Comparison of ENCODE assay signal across 26 cellular contexts in genomic region chr1:67324068-67324467, GRCh38. TPM values are rescaled to one million over a fixed set of nuclear protein-coding genes. Genes with fewer than 3 reads are reported as not detected.
DNase-seq lines count a peak whose midpoint lies in the region; ATAC-seq, FAIRE-seq and TF ChIP-seq lines count a peak whose summit lies in the region.
"Had no signal": no experiment of that assay in that cellular context is flagged by ENCODE, and none has a peak within 500 bp of the region (broad histone marks: within the 10 kb centered on the region; RNA-seq: fewer than 3 reads in every experiment).

No MANE protein-coding gene starts in this region.

- H3K9me3 ChIP-seq in HepG2 (ENCODE audit: low read length) (no peaks in the 10 kb centered on the region), right lobe of liver (no peaks in the 10 kb centered on the region), K562 (replicated peaks; ENCODE audit: control insufficient read depth, insufficient read depth, low read depth, low read length) (no peaks in the 10 kb centered on the region)
- H3K9me3 ChIP-seq: BE2C had no signal

- TF ChIP-seq RAD21 in HepG2 (CRISPR knock-in tag; IDR thresholded peaks at IDR 0.05), result no peak
- TF ChIP-seq RAD21 in K562 (CRISPR knock-in tag; conservative IDR thresholded peaks at IDR 0.05 in 1 of 2, IDR thresholded peaks at IDR 0.05 in 1 of 2), result no peak

- no peak for ATAC-seq in HepG2
- no peak for ATAC-seq in right lobe of liver
- no peak for ATAC-seq in K562
- ATAC-seq: GM12878 had no signal

- no peaks in the 10 kb centered on the region for H3K9me1 ChIP-seq in K562 (ENCODE audit: control insufficient read depth, insufficient read depth, low read length)

- no peak for TF ChIP-seq CTCF in HepG2 (CRISPR knock-in tag; IDR thresholded peaks at IDR 0.05)
- TF ChIP-seq CTCF in right lobe of liver (IDR thresholded peaks at IDR 0.05), result no peak
- TF ChIP-seq CTCF in K562 (IDR thresholded peaks at IDR 0.05 in 2 of 3, conservative IDR thresholded peaks at IDR 0.05 in 1 of 3; ENCODE audit: insufficient read depth in 2 of 3, low read depth in 1 of 3, low read length in 3 of 3), result no peak

- H2AFZ ChIP-seq in HepG2 (ENCODE audit: low read length) (no peak overlapping the region), K562 (ENCODE audit: low read depth, low read length) (no peak overlapping the region)

- no peaks in the 10 kb centered on the region for H4K20me1 ChIP-seq in HepG2 (ENCODE audit: insufficient read depth, low read length)
- no peaks in the 10 kb centered on the region for H4K20me1 ChIP-seq in K562 (replicated peaks; ENCODE audit: control insufficient read depth, insufficient read depth, low read length)

- H3K27ac ChIP-seq in HepG2 (ENCODE audit: extremely low read length, insufficient read depth, low read length) (no peak overlapping the region), right lobe of liver (no peak overlapping the region), K562 (ENCODE audit: extremely low read depth, low read depth, low read length) (no peak overlapping the region)
- H3K27ac ChIP-seq: BLaER1 had no signal

- intact Hi-C loops in HepG2 (cut with micrococcal nuclease; ENCODE audit: unreplicated experiment), result no loop called here
- intact Hi-C loops in right lobe of liver (cut with DNase I), result no loop called here
- intact Hi-C loops in K562 (cut with micrococcal nuclease), result no loop called here

- in situ Hi-C loops in HepG2 (cut with HindIII; ENCODE audit: extremely low pct_ligation_motif_present, low pct_unique_long_range_greater_than_20kb) (no loop called here), K562 (cut with MboI) (no loop called here)

- H3K4me2 ChIP-seq in HepG2 (ENCODE audit: low read depth, low read length) (no peak overlapping the region), K562 (ENCODE audit: insufficient read depth, low read length) (no peak overlapping the region)
- H3K4me2 ChIP-seq: BLaER1 had no signal

- H3K9ac ChIP-seq in HepG2 (ENCODE audit: insufficient read depth, low read depth, low read length) (no peak overlapping the region), K562 (ENCODE audit: insufficient read depth in 1 of 2, low read depth in 2 of 2, low read length in 2 of 2) (no peak overlapping the region)
- H3K9ac ChIP-seq: BLaER1 had no signal

- no peak for FAIRE-seq in HepG2 (lab: Jason Lieb, UNC)
- FAIRE-seq in K562 (lab: Jason Lieb, UNC), result no peak
- FAIRE-seq: A204.1 had no signal

- H3K4me3 ChIP-seq in HepG2 (replicated peaks in 1 of 3; ENCODE audit: insufficient read depth in 1 of 3, low read depth in 2 of 3, low read length in 3 of 3) (no peak overlapping the region), right lobe of liver (no peak overlapping the region), K562 (no peak overlapping the region)
- H3K4me3 ChIP-seq: BLaER1, GM12878 had no signal

- H3K36me3 ChIP-seq in HepG2 (replicated peaks in 1 of 2; ENCODE audit: control insufficient read depth in 1 of 2, insufficient read depth in 2 of 2, low read length in 2 of 2) (no peaks in the 10 kb centered on the region), right lobe of liver (no peaks in the 10 kb centered on the region), K562 (ENCODE audit: control insufficient read depth, insufficient read depth, low read length) (peaks cover 4% of the 10 kb centered on the region; the same call in 1 of the 3 replicates)
- H3K36me3 ChIP-seq: BE2C had no signal

- H3K27me3 ChIP-seq in HepG2 (ENCODE audit: control insufficient read depth in 1 of 2, insufficient read depth in 2 of 2, low read length in 2 of 2), result peaks cover 0 to 4% of the 10 kb centered on the region in 2 experiments; a peak in 1 of 5 replicates
- no peaks in the 10 kb centered on the region for H3K27me3 ChIP-seq in right lobe of liver
- no peaks in the 10 kb centered on the region for H3K27me3 ChIP-seq in K562 (ENCODE audit: control insufficient read depth in 2 of 2, insufficient read depth in 2 of 2, low read length in 2 of 2)
- H3K27me3 ChIP-seq: BE2C, BLaER1 had no signal

- H3K4me1 ChIP-seq in HepG2 (ENCODE audit: insufficient read depth, low read length), result no peaks in the 10 kb centered on the region
- H3K4me1 ChIP-seq in right lobe of liver, result no peaks in the 10 kb centered on the region
- H3K4me1 ChIP-seq in K562 (replicated peaks in 1 of 2; ENCODE audit: control insufficient read depth in 2 of 2, insufficient read depth in 2 of 2, low read length in 2 of 2), result no peaks in the 10 kb centered on the region
- H3K4me1 ChIP-seq: BE2C had no signal

- H3K79me2 ChIP-seq in HepG2 (ENCODE audit: insufficient read depth, low read length) (no peaks in the 10 kb centered on the region), K562 (ENCODE audit: control insufficient read depth, insufficient read depth, low read length) (no peaks in the 10 kb centered on the region)

- TF ChIP-seq POLR2A in HepG2 (IDR thresholded peaks at IDR 0.05; ENCODE audit: insufficient read depth in 1 of 2, low read depth in 2 of 2, low read length in 2 of 2) (no peak), right lobe of liver (IDR thresholded peaks at IDR 0.05) (no peak), K562 (conservative IDR thresholded peaks at IDR 0.05) (no peak)

- WGBS in HepG2 (ENCODE audit: low lambda C conversion rate), result 40% methylated on average over 8 of the region's 8 CpGs
- 68% methylated on average over 8 of the region's 8 CpGs for WGBS in right lobe of liver (ENCODE audit: insufficient coverage, low coverage, low lambda C conversion rate, missing lambda C conversion rate)
- 37% methylated on average over 6 of the region's 8 CpGs for WGBS in K562 (ENCODE audit: insufficient coverage, low coverage, missing lambda C conversion rate)

- POLR2A ChIA-PET in HepG2 (lab: Yijun Ruan, JAX), result no interaction called here
- POLR2A ChIA-PET in K562 (lab: Yijun Ruan, JAX), result no interaction called here

- no TSS peak for BruUV-seq in HepG2 (replicated peaks; lab: Mats Ljungman, UMichigan)
- BruUV-seq in K562 (replicated peaks; lab: Mats Ljungman, UMichigan), result no TSS peak

- DNase-seq in HepG2 (ENCODE audit: low spot score), result no peak
- no peak for DNase-seq in right lobe of liver
- DNase-seq in K562 (ENCODE audit: extremely low read depth in 1 of 4, low spot score in 3 of 4), result no peak
- DNase-seq in stimulated activated CD4-positive, alpha-beta T cell treated with anti-CD3 and anti-CD28 coated beads, Interleukin-15, amount 100 ng/mL, for 24 hours, result no peak
- no peak for DNase-seq in NCI-H446 (lab: John Stamatoyannopoulos, UW)
- DNase-seq: 8988T; ACHN; BE2C; C1 segment of cervical spinal cord; CD4-positive, alpha-beta memory T cell; CD4-positive, CD25-positive, alpha-beta regulatory T cell; CD8-positive, alpha-beta memory T cell; COR-L47; DMS 273 treated with DMSO at 0.1 percent for 48 hours; DMS153; DMS53; DMS79; DND-41; EL; GDM1 had no signal

- CTCF ChIA-PET in HepG2 (lab: Yijun Ruan, JAX; ENCODE audit: low intra/inter-chr PET ratio, low total read pairs), result no interaction called here
- CTCF ChIA-PET in K562 (lab: Yijun Ruan, JAX; ENCODE audit: low intra/inter-chr PET ratio), result no interaction called here

- TF ChIP-seq EP300 in HepG2 (IDR thresholded peaks at IDR 0.05; ENCODE audit: low read depth in 2 of 2, low read length in 2 of 2) (no peak), HepG2 (CRISPR knock-in tag; IDR thresholded peaks at IDR 0.05; ENCODE audit: borderline replicate concordance) (no peak), K562 (IDR thresholded peaks at IDR 0.05; ENCODE audit: low read length) (no peak)

RNA-seq across cellular contexts. Expression of gene IL12RB2, which starts 16.4 kb away (rescaled TPM):
- total RNA-seq in HepG2 (2016; rRNA removed; fragmentation: Illumina TruSeq; extraction: Trizol) (not detected in 2 replicates), right lobe of liver (1 to 10 TPM in 1 of 6 experiments, under 1 TPM in 5; 0.12 to 1.3 (median 0.31) TPM), K562 (2014; rRNA removed) (0.73 and 1.5 TPM in 2 replicates), K562 (2014; rRNA removed; fragmentation: Illumina TruSeq; extraction: Trizol) (2.9 and 3.3 TPM in 2 replicates), K562 (2015; rRNA removed; fragmentation: Illumina TruSeq; extraction: Trizol) (3.3 and 3.8 TPM in 2 replicates), K562 (2021) (1.9 and 2.5 TPM in 2 replicates)
- not detected in 2 replicates for total RNA-seq in HepG2 (2016; cell fraction: cytosol; rRNA removed; fragmentation: Illumina TruSeq; extraction: Trizol; ENCODE audit: low read depth)
- total RNA-seq in HepG2 (2016; cell fraction: insoluble cytoplasmic fraction; rRNA removed; fragmentation: Illumina TruSeq; extraction: Trizol), result not detected in 2 replicates
- total RNA-seq in HepG2 (2016; cell fraction: membrane; rRNA removed; fragmentation: Illumina TruSeq; extraction: Trizol), result not detected in 2 replicates
- total RNA-seq in HepG2 (2016; cell fraction: nucleus; rRNA removed; fragmentation: Illumina TruSeq; extraction: Trizol), result not detected in 2 replicates
- polyA plus RNA-seq in HepG2 (2011; rRNA removed) (not detected in 2 replicates), K562 (2011; rRNA removed) (0.39 and 5.4 TPM in 2 replicates), K562 (2014; fragmentation: Illumina TruSeq; extraction: Trizol) (2.3 and 2.6 TPM in 2 replicates), K562 (2014; fragmentation: Nextera tagmentation; extraction: Ambion mirVana) (1 to 10 TPM in 1 of 2 experiments, under 1 TPM in 1; 0.45 to 1.1 TPM), K562 (2014; rRNA removed) (2.3 and 2.8 TPM in 2 replicates)
- polyA plus RNA-seq in HepG2 (2011; cell fraction: cytosol; rRNA removed), result not detected in 2 replicates
- not detected in 2 replicates for polyA plus RNA-seq in HepG2 (2011; cell fraction: nucleus; rRNA removed)
- 0.04 and 0.08 TPM in 2 replicates for polyA plus RNA-seq in HepG2 (2012)
- not detected in 2 replicates for polyA plus RNA-seq in HepG2 (2016; cell fraction: cytosol; fragmentation: Illumina TruSeq; extraction: Trizol; ENCODE audit: low read depth)
- not detected in 2 replicates for polyA plus RNA-seq in HepG2 (2016; cell fraction: insoluble cytoplasmic fraction; fragmentation: Illumina TruSeq; extraction: Trizol; ENCODE audit: low read depth)
- polyA plus RNA-seq in HepG2 (2016; cell fraction: membrane; fragmentation: Illumina TruSeq; extraction: Trizol; ENCODE audit: low read depth), result not detected in 2 replicates
- polyA plus RNA-seq in HepG2 (2016; cell fraction: nucleus; fragmentation: Illumina TruSeq; extraction: Trizol; ENCODE audit: insufficient read depth, low read depth), result not detected in 2 replicates
- not detected in 2 replicates for polyA minus RNA-seq in HepG2 (2011; rRNA and poly(A)+ RNA removed; ENCODE audit: low replicate concordance)
- not detected in 2 replicates for polyA minus RNA-seq in HepG2 (2011; cell fraction: cytosol; rRNA and poly(A)+ RNA removed)
- polyA minus RNA-seq in HepG2 (2011; cell fraction: nucleus; rRNA and poly(A)+ RNA removed), result not detected in 2 replicates
- total RNA-seq in K562 (2011; cell fraction: chromatin; rRNA removed; ENCODE audit: low replicate concordance), result 1.5 and 5.3 TPM in 2 replicates
- total RNA-seq in K562 (2011; cell fraction: nucleolus; rRNA removed), result 0.50 and 1.2 TPM in 2 replicates
- total RNA-seq in K562 (2011; cell fraction: nucleoplasm; rRNA removed), result 0.95 and 2.4 TPM in 2 replicates
- 0.10 and 2.6 TPM in 2 replicates for polyA plus RNA-seq in K562 (2011; cell fraction: cytosol; rRNA removed)
- 0.41 and 6.1 TPM in 2 replicates for polyA plus RNA-seq in K562 (2011; cell fraction: nucleus; rRNA removed)
- 1.2 and 2.6 TPM in 2 replicates for polyA plus RNA-seq in K562 (2012)
- polyA minus RNA-seq in K562 (2011; rRNA and poly(A)+ RNA removed), result 0.46 and 10.9 TPM in 2 replicates
- polyA minus RNA-seq in K562 (2011; cell fraction: cytosol; rRNA and poly(A)+ RNA removed), result 2.9 TPM in 1 of 2 replicates, not detected in the other
- polyA minus RNA-seq in K562 (2011; cell fraction: nucleus; rRNA and poly(A)+ RNA removed), result 0.27 and 7.2 TPM in 2 replicates
- total RNA-seq: G401 had no signal
- polyA plus RNA-seq: AG04450, CD14-positive monocyte had no signal

Comparison
In these comparisons a context has a peak if more than half of its experiments do, and no peak if none do; other contexts are left out.
1. Of the 241 proteins assayed by ChIP-seq in both HepG2 and K562: peak only in HepG2: none; only in K562: none; in both: CEBPB; in neither: 240.